ENCODE assay signal across 18 cellular contexts in the genomic region with DNA sequence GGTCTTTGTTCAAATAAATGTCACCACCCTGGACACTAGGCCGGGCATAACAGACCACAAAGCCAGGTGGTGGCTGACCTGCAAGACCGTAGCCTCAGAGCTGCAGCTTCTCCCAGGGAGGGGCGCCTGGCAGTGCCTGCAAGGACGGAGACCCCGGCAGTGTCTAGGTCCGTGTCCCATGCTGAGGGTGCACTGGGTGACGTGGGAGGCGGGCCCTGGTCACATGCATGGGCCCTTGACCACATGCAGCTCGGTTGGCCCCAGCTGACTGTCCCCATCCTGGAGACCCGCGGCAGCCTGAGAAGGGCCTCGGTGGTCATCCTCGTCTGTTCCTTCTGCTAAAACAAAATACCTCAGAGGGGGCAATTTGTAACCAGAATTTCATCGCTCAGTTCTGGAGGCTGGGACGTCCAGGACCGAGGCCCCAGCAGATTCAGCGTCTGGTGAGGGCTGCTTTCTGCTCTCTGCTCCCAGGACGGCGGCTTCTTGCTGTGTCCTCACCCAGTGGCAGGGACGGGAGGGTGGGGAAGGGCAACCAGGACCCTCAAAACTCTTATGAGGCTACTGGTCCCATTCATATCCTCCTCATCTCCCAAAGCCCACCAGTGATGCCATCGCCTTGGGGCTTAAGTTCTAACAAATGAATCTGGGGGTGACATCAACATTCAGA. TPM values are rescaled to one million over a fixed set of nuclear protein-coding genes. Genes with fewer than 3 reads are reported as not detected.
DNase-seq lines count a peak whose midpoint lies in the region; ATAC-seq and TF ChIP-seq lines count a peak whose summit lies in the region.
"Had no signal": no experiment of that assay in that cellular context is flagged by ENCODE, and none has a peak within 500 bp of the region (broad histone marks: within the 10 kb centered on the region; RNA-seq: fewer than 3 reads in every experiment).

No MANE protein-coding gene starts in this region.

- H3K4me1 ChIP-seq in BLaER1 = peaks cover 88% of the 10 kb centered on the region
- H3K4me1 ChIP-seq in PC-3 (ENCODE audit: insufficient read depth, low read length) = no peaks in the 10 kb centered on the region
- no peaks in the 10 kb centered on the region for H3K4me1 ChIP-seq in fibroblast of lung (ENCODE audit: control insufficient read depth, extremely low read depth, insufficient read depth, low read length)
- H3K4me1 ChIP-seq in tibial artery = peaks cover 0 to 6% (median 0%) of the 10 kb centered on the region in 4 donors
- H3K4me1 ChIP-seq: uterus had no signal

- H3K4me3 ChIP-seq in BLaER1 = no peak overlapping the region
- H3K4me3 ChIP-seq in PC-3 (ENCODE audit: low read length) = no peak overlapping the region
- no peak overlapping the region for H3K4me3 ChIP-seq in fibroblast of lung (replicated peaks in 1 of 4; ENCODE audit: control extremely low read depth in 1 of 4, insufficient read depth in 1 of 4, low read depth in 3 of 4, low read length in 4 of 4)
- H3K4me3 ChIP-seq in tibial artery = no peak overlapping the region
- H3K4me3 ChIP-seq: HAP-1, uterus had no signal

- H3K9ac ChIP-seq in BLaER1 (no peak overlapping the region), PC-3 (ENCODE audit: low read length) (no peak overlapping the region), fibroblast of lung (ENCODE audit: insufficient read depth, low read length) (no peak overlapping the region)

- peak overlapping the region; percentile 46 for H3K4me2 ChIP-seq in BLaER1
- no peak overlapping the region for H3K4me2 ChIP-seq in PC-3 (ENCODE audit: low read length)
- no peak overlapping the region for H3K4me2 ChIP-seq in fibroblast of lung (ENCODE audit: extremely low read depth, insufficient read depth, low read length)

- no peaks in the 10 kb centered on the region for H4K20me1 ChIP-seq in BLaER1
- H4K20me1 ChIP-seq in PC-3 (ENCODE audit: low read length) = no peaks in the 10 kb centered on the region
- H4K20me1 ChIP-seq in fibroblast of lung (ENCODE audit: control insufficient read depth, extremely low read depth, insufficient read depth, low read length) = no peaks in the 10 kb centered on the region

- H2AFZ ChIP-seq in PC-3 (ENCODE audit: low read length) (peak overlapping the region; percentile 84), fibroblast of lung (ENCODE audit: low read length) (peak overlapping the region; percentile 39)

- DNase-seq in activated CD4-positive, alpha-beta T cell treated with anti-CD3 and anti-CD28 coated beads, Interleukin-2, amount 10 ng/mL, durations not matched to agents 24 days and 14 days = no peak
- DNase-seq in activated CD4-positive, alpha-beta T cell treated with anti-CD3 and anti-CD28 coated beads for 4 hours = no peak
- DNase-seq in PC-3 (no peak), fibroblast of lung (ENCODE audit: low read depth in 2 of 2) (no peak), SK-N-DZ (ENCODE audit: low spot score) (no peak), tibial artery (no peak)
- DNase-seq: DMS153, foreskin melanocyte, NCI-H1092, NCI-H510A treated with DMSO at 0.1 percent for 48 hours, uterus had no signal

- no peaks in the 10 kb centered on the region for H3K9me2 ChIP-seq in PC-3 (replicated peaks; ENCODE audit: low read length)

- H3K27ac ChIP-seq in BLaER1 (peak overlapping the region; percentile 65), PC-3 (ENCODE audit: low read length) (no peak overlapping the region), fibroblast of lung (ENCODE audit: insufficient read depth, low read length) (no peak overlapping the region), tibial artery (no peak overlapping the region)
- H3K27ac ChIP-seq: epithelial cell of prostate, uterus had no signal

- intact Hi-C loops in activated CD4-positive, alpha-beta T cell treated with anti-CD3 and anti-CD28 coated beads, Interleukin-2, amount 10 ng/mL, durations not matched to agents 24 days and 14 days (cut with micrococcal nuclease) = loop anchor here (1.0 kb wide), 1 partner anchor 9 kb away; no protein-coding TSS in a partner anchor
- intact Hi-C loops in PC-3 (cut with micrococcal nuclease) (no loop called here), tibial artery (cut with DNase I; ENCODE audit: low total_unique reads) (no loop called here)

- BruUV-seq in PC-3 (replicated peaks; lab: Mats Ljungman, UMichigan) = TSS peak; percentile 75

- H3K4me3 Mint-ChIP-seq in activated CD4-positive, alpha-beta T cell treated with anti-CD3 and anti-CD28 coated beads, Interleukin-2, amount 10 ng/mL, durations not matched to agents 24 days and 14 days = no peak overlapping the region
- H3K4me3 Mint-ChIP-seq: nephron had no signal

- H3K79me2 ChIP-seq in PC-3 (ENCODE audit: low read length) = no peaks in the 10 kb centered on the region
- no peaks in the 10 kb centered on the region for H3K79me2 ChIP-seq in fibroblast of lung (ENCODE audit: control insufficient read depth, insufficient read depth, low read length)

- no peaks in the 10 kb centered on the region for H3K9me3 Mint-ChIP-seq in activated CD4-positive, alpha-beta T cell treated with anti-CD3 and anti-CD28 coated beads, Interleukin-2, amount 10 ng/mL, durations not matched to agents 24 days and 14 days
- H3K9me3 Mint-ChIP-seq: memory B cell, nephron, T-cell had no signal

- no peaks in the 10 kb centered on the region for H3K9me3 ChIP-seq in BLaER1
- no peaks in the 10 kb centered on the region for H3K9me3 ChIP-seq in PC-3 (ENCODE audit: low read length)
- no peaks in the 10 kb centered on the region for H3K9me3 ChIP-seq in fibroblast of lung (ENCODE audit: control insufficient read depth, insufficient read depth, low read depth, low read length)
- H3K9me3 ChIP-seq in tibial artery = no peaks in the 10 kb centered on the region
- H3K9me3 ChIP-seq: HAP-1, uterus had no signal

- no peaks in the 10 kb centered on the region for H3K27me3 Mint-ChIP-seq in activated CD4-positive, alpha-beta T cell treated with anti-CD3 and anti-CD28 coated beads, Interleukin-2, amount 10 ng/mL, durations not matched to agents 24 days and 14 days
- H3K27me3 Mint-ChIP-seq: T-cell had no signal

- H3K27me3 ChIP-seq in BLaER1 (no peaks in the 10 kb centered on the region), PC-3 (ENCODE audit: low read length) (no peaks in the 10 kb centered on the region), fibroblast of lung (ENCODE audit: control insufficient read depth, insufficient read depth, low read length) (no peaks in the 10 kb centered on the region), tibial artery (no peaks in the 10 kb centered on the region)
- H3K27me3 ChIP-seq: uterus had no signal

- peaks cover 4% of the 10 kb centered on the region for H3K4me1 Mint-ChIP-seq in activated CD4-positive, alpha-beta T cell treated with anti-CD3 and anti-CD28 coated beads, Interleukin-2, amount 10 ng/mL, durations not matched to agents 24 days and 14 days

- POLR2A ChIA-PET in PC-3 (lab: Charles Lee; ENCODE audit: unreplicated experiment) = no interaction called here

- no peaks in the 10 kb centered on the region for H3F3A ChIP-seq in PC-3 (ENCODE audit: low read length, unreplicated experiment)

- no peaks in the 10 kb centered on the region for H3K36me3 ChIP-seq in BLaER1
- no peaks in the 10 kb centered on the region for H3K36me3 ChIP-seq in PC-3 (ENCODE audit: low read depth, low read length)
- H3K36me3 ChIP-seq in fibroblast of lung (ENCODE audit: control insufficient read depth, insufficient read depth, low read length) = no peaks in the 10 kb centered on the region
- no peaks in the 10 kb centered on the region for H3K36me3 ChIP-seq in tibial artery
- H3K36me3 ChIP-seq: HAP-1, uterus had no signal

- peak overlapping the region; percentile 49 for H3K27ac Mint-ChIP-seq in activated CD4-positive, alpha-beta T cell treated with anti-CD3 and anti-CD28 coated beads, Interleukin-2, amount 10 ng/mL, durations not matched to agents 24 days and 14 days
- H3K27ac Mint-ChIP-seq: memory B cell, nephron had no signal

- no peak for TF ChIP-seq CTCF in PC-3 (conservative IDR thresholded peaks at IDR 0.05; ENCODE audit: low read depth, low read length)
- no peak for TF ChIP-seq CTCF in fibroblast of lung (conservative IDR thresholded peaks at IDR 0.05 in 1 of 2, IDR thresholded peaks at IDR 0.05 in 1 of 2; ENCODE audit: low read depth in 1 of 2, low read length in 2 of 2)
- TF ChIP-seq CTCF in tibial artery (IDR thresholded peaks at IDR 0.05) = no peak

- CTCF ChIA-PET in PC-3 (lab: Charles Lee) = no interaction called here

- no peak for ATAC-seq in PC-3
- ATAC-seq in GM18502 (IDR thresholded peaks at IDR 0.05; ENCODE audit: poor library complexity, unreplicated experiment) = no peak

- H3K36me3 Mint-ChIP-seq in activated CD4-positive, alpha-beta T cell treated with anti-CD3 and anti-CD28 coated beads, Interleukin-2, amount 10 ng/mL, durations not matched to agents 24 days and 14 days (ENCODE audit: low read depth) = no peaks in the 10 kb centered on the region
- H3K36me3 Mint-ChIP-seq: memory B cell, T-cell had no signal

RNA-seq across cellular contexts. Expression of a gene that starts 36.8 kb away (rescaled TPM):
- 4.9 and 5.0 TPM in 2 replicates for total RNA-seq in activated CD4-positive, alpha-beta T cell treated with anti-CD3 and anti-CD28 coated beads, Interleukin-2, amount 10 ng/mL, durations not matched to agents 24 days and 14 days
- total RNA-seq in PC-3 (2014; rRNA removed) = 24.5 and 41.5 TPM in 2 replicates
- total RNA-seq in fibroblast of lung = 14.1 and 15.9 TPM in 2 replicates
- polyA plus RNA-seq in fibroblast of lung = 1.5 and 1.6 TPM in 2 replicates
- 3.3 and 4.4 TPM in 2 replicates for polyA plus RNA-seq in fibroblast of lung (2012)
- polyA minus RNA-seq in fibroblast of lung (ENCODE audit: low replicate concordance) = 1.7 and 1.9 TPM in 2 replicates
- 12.2 and 18.0 TPM in 2 replicates for polyA plus RNA-seq in SK-N-DZ (2014; cell fraction: cytosol; rRNA removed)
- 20.1 and 20.9 TPM in 2 replicates for polyA plus RNA-seq in SK-N-DZ (2014; cell fraction: nucleus; rRNA removed)
